ENCODE assay signal across 1 cellular context in genomic region chr2:42086500-42086953, GRCh38.
A peak's percentile ranks its signal among the peaks of the same experiment; 100 is the strongest.
TF ChIP-seq lines count a peak whose summit lies in the region.

No MANE protein-coding gene starts in this region.

TF ChIP-seq in HepG2, 621 proteins besides CTCF, POLR2A, EP300 and RAD21 (continued from another document and continues in another):
- TF ChIP-seq GRHL1 (CRISPR knock-in tag; conservative IDR thresholded peaks at IDR 0.05) (no peak), ZNF367 (CRISPR knock-in tag; IDR thresholded peaks at IDR 0.05; ENCODE audit: borderline replicate concordance) (peak; percentile 40; the same call in 1 of the 2 replicates), MIXL1 (CRISPR knock-in tag; IDR thresholded peaks at IDR 0.05) (peak; percentile 33; the same call in 1 of the 2 replicates), ZBTB7A (CRISPR knock-in tag; IDR thresholded peaks at IDR 0.05) (no peak), ZNF781 (CRISPR knock-in tag; IDR thresholded peaks at IDR 0.05; ENCODE audit: borderline replicate concordance, not compliant biosample characterization) (peak; percentile 55), ZNF407 (CRISPR knock-in tag; IDR thresholded peaks at IDR 0.05; ENCODE audit: not compliant biosample characterization) (no peak), ZNF589 (CRISPR knock-in tag; conservative IDR thresholded peaks at IDR 0.05) (no peak), ESRRA (CRISPR knock-in tag; IDR thresholded peaks at IDR 0.05; ENCODE audit: low read depth) (no peak), GLMP (CRISPR knock-in tag; IDR thresholded peaks at IDR 0.05; ENCODE audit: borderline replicate concordance) (no peak), MYC (CRISPR knock-in tag; IDR thresholded peaks at IDR 0.05; ENCODE audit: borderline replicate concordance) (no peak), TIGD3 (CRISPR knock-in tag; IDR thresholded peaks at IDR 0.05; ENCODE audit: borderline replicate concordance) (no peak), ZBTB25 (CRISPR knock-in tag; IDR thresholded peaks at IDR 0.05) (peak; percentile 43; the same call in 1 of the 2 replicates), ZNF460 (CRISPR knock-in tag; IDR thresholded peaks at IDR 0.05; ENCODE audit: borderline replicate concordance) (no peak), ZNF83 (CRISPR knock-in tag; IDR thresholded peaks at IDR 0.05; ENCODE audit: borderline replicate concordance) (no peak), REST (IDR thresholded peaks at IDR 0.05; ENCODE audit: borderline replicate concordance in 1 of 2, low read depth in 1 of 2, low read length in 2 of 2) (no peak), ZNF788 (CRISPR knock-in tag; IDR thresholded peaks at IDR 0.05; ENCODE audit: borderline replicate concordance) (peak; percentile 43; the same call in 1 of the 2 replicates), ZNF687 (CRISPR knock-in tag; IDR thresholded peaks at IDR 0.05) (peak; percentile 62), ZNF512 (CRISPR knock-in tag; IDR thresholded peaks at IDR 0.05) (no peak), YY1 (IDR thresholded peaks at IDR 0.05; ENCODE audit: insufficient read depth, insufficient replicate concordance, low read depth, low read length) (no peak), CSRNP2 (CRISPR knock-in tag; conservative IDR thresholded peaks at IDR 0.05; ENCODE audit: low read depth) (no peak), HOXA3 (CRISPR knock-in tag; IDR thresholded peaks at IDR 0.05) (peak; percentile 38; the same call in 1 of the 2 replicates), ZNF124 (CRISPR knock-in tag; IDR thresholded peaks at IDR 0.05) (0 out of 2 replicates have a peak, but pooled peaks have one; percentile 53)
